In the genomic region with DNA sequence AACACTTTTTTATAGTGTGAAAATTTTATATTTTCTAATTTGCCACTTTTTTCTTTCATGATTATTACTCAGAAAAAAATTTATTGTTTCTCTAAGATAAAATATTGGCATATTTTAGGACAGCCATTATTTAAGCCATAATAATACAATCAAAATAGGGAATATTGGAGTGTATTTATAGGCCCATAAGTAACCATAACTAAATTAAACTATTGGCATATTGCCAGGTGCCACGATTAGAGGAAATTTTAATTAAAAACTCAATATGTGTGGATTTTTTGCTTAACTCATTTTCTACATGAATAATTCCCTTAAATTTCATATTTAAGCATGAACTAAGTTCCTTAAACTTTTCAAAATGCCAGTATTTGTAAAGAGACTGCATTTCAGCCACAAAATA, we compare ENCODE assay signal across 34 cellular contexts.
"Had no signal": no experiment of that assay in that cellular context is flagged by ENCODE, and none has a peak within 500 bp of the region (broad histone marks: within the 10 kb centered on the region; RNA-seq: fewer than 3 reads in every experiment).

No MANE protein-coding gene starts in this region.

- H3K27me3 ChIP-seq: MG63 had no signal

- H3K4me3 ChIP-seq: MG63 had no signal

- DNase-seq: Karpas-422, Kasumi-1, MG63, MM.1S, MV-4-11, NCI-H1048, NCI-H1092, NCI-H1092 treated with DMSO at 0.1 percent for 48 hours, NCI-H1105, NCI-H1105 treated with DMSO at 0.1 percent for 48 hours, NCI-H1417, NCI-H1417 treated with DMSO at 0.1 percent for 48 hours, NCI-H1436, NCI-H1436 treated with DMSO at 0.1 percent for 48 hours, NCI-H146, NCI-H1694, NCI-H1694 treated with DMSO at 0.1 percent for 48 hours, NCI-H187, NCI-H187 treated with DMSO at 0.1 percent for 48 hours, NCI-H1930, NCI-H2029, NCI-H2029 treated with DMSO at 0.1 percent for 48 hours, NCI-H2081, NCI-H2081 treated with DMSO at 0.1 percent for 48 hours, NCI-H2107, NCI-H2171, NCI-H2171 treated with DMSO at 0.1 percent for 48 hours, NCI-H2227 treated with DMSO at 0.1 percent for 48 hours, NCI-H226, NCI-H345, NCI-H446, NCI-H446 treated with DMSO at 0.1 percent for 48 hours, NCI-H510A, NCI-H510A treated with DMSO at 0.1 percent for 48 hours had no signal

- H3K9me3 ChIP-seq: MG63 had no signal

- H3K36me3 ChIP-seq: MG63 had no signal
